Comparison of ENCODE assay signal across 1 cellular context in genomic region chr20:62134735-62135231, GRCh38.
TF ChIP-seq lines count a peak whose summit lies in the region.

No MANE protein-coding gene starts in this region.

TF ChIP-seq in IMR-90, 13 proteins besides CTCF, POLR2A, EP300 and RAD21 (continued from another document):
- TF ChIP-seq ELK1 (IDR thresholded peaks at IDR 0.05; ENCODE audit: borderline replicate concordance, low read depth, low read length) (no peak), RCOR1 (IDR thresholded peaks at IDR 0.05; ENCODE audit: insufficient replicate concordance, low read length) (no peak), MAFK (IDR thresholded peaks at IDR 0.05; ENCODE audit: low read depth, low read length) (no peak), MXI1 (IDR thresholded peaks at IDR 0.05; ENCODE audit: borderline replicate concordance, low read depth, low read length) (no peak), NFE2L2 (IDR thresholded peaks at IDR 0.05; ENCODE audit: low read depth, low read length) (no peak), SMC3 (IDR thresholded peaks at IDR 0.05; ENCODE audit: low read depth, low read length) (no peak)
